In the genomic region with DNA sequence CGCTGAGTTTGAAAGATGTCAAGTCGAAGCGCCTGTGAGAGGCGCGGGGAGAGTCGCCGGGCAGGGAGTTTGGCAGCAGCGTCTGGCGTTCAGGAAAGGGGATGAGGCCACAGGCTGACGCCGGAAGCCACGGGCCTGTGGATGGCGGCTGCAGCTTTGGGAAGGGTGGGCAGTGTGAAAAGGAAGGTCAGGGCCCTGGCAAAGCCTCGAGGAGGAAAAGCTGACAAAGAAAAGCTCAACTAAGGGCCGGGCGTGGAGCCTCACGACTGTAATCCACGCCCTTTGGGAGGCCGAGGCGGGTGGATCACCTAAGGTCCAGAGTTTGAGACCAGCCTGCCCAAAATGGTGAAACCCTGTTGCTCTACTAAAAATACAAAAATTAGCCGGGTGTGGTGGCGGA, we compare ENCODE assay signal across 19 cellular contexts.
"Had no signal": no experiment of that assay in that cellular context is flagged by ENCODE, and none has a peak within 500 bp of the region (broad histone marks: within the 10 kb centered on the region; RNA-seq: fewer than 3 reads in every experiment).

No MANE protein-coding gene starts in this region.

- H3K4me1 Mint-ChIP-seq: nephron progenitor cell had no signal

- H3K4me3 Mint-ChIP-seq: dendritic cell treated with granulocyte-macrophage colony-stimulating factor and Interleukin-4, amounts not matched to agents 40 ng/mL and 50 ng/mL, for 4 days; naive thymus-derived CD8-positive, alpha-beta T cell; nephron progenitor cell; stimulated activated naive B cell treated with anti-CD40 and anti-IgM and Interleukin-4, amounts not matched to agents 10 μg/mL and 1 μg/mL and 100 μg/mL, for 72 hours; stimulated activated naive CD8-positive, alpha-beta T cell treated with anti-CD3 and anti-CD28 coated beads, Interleukin-15, Interleukin-2, amounts not matched to agents 100 ng/mL and 50 ng/mL, for 24 hours had no signal

- H3K27me3 Mint-ChIP-seq: stimulated activated naive CD8-positive, alpha-beta T cell treated with anti-CD3 and anti-CD28 coated beads, Interleukin-15, Interleukin-2, amounts not matched to agents 100 ng/mL and 50 ng/mL, for 24 hours had no signal

- H3K36me3 ChIP-seq: colonic mucosa, ovary, sigmoid colon, thoracic aorta, tibial nerve, upper lobe of left lung had no signal

- H3K9me3 ChIP-seq: colonic mucosa, ovary, psoas muscle, sigmoid colon, thoracic aorta, tibial nerve, upper lobe of left lung had no signal

- H3K27me3 ChIP-seq: colonic mucosa, ovary, sigmoid colon, tibial nerve, upper lobe of left lung had no signal

- H3K9me3 Mint-ChIP-seq: dendritic cell treated with granulocyte-macrophage colony-stimulating factor and Interleukin-4, amounts not matched to agents 40 ng/mL and 50 ng/mL, for 4 days; naive thymus-derived CD8-positive, alpha-beta T cell; nephron progenitor cell; stimulated activated naive CD8-positive, alpha-beta T cell treated with anti-CD3 and anti-CD28 coated beads, Interleukin-15, Interleukin-2, amounts not matched to agents 100 ng/mL and 50 ng/mL, for 24 hours had no signal

- H3K27ac Mint-ChIP-seq: dendritic cell treated with granulocyte-macrophage colony-stimulating factor and Interleukin-4, amounts not matched to agents 40 ng/mL and 50 ng/mL, for 4 days; nephron progenitor cell; stimulated activated naive B cell treated with anti-CD40 and anti-IgM and Interleukin-4, amounts not matched to agents 10 μg/mL and 1 μg/mL and 100 μg/mL, for 72 hours; stimulated activated naive CD8-positive, alpha-beta T cell treated with anti-CD3 and anti-CD28 coated beads, Interleukin-15, Interleukin-2, amounts not matched to agents 100 ng/mL and 50 ng/mL, for 24 hours had no signal

- H3K36me3 Mint-ChIP-seq: naive thymus-derived CD8-positive, alpha-beta T cell; stimulated activated naive B cell treated with anti-CD40 and anti-IgM and Interleukin-4, amounts not matched to agents 10 μg/mL and 1 μg/mL and 100 μg/mL, for 72 hours had no signal

- H3K4me3 ChIP-seq: colonic mucosa, lung, ovary, psoas muscle, sigmoid colon, thoracic aorta, tibial nerve, upper lobe of left lung had no signal

- DNase-seq: colonic mucosa; effector memory CD4-positive, alpha-beta T cell; left ventricle myocardium superior; mesendoderm; naive thymus-derived CD8-positive, alpha-beta T cell; nephron progenitor cell; occipital lobe; ovary; psoas muscle; right cardiac atrium; sigmoid colon; stimulated activated CD4-positive, alpha-beta T cell treated with anti-CD3 and anti-CD28 coated beads, Interleukin-4, amount 100 ng/mL, for 4 hours; stimulated activated naive B cell treated with anti-CD40 and anti-IgM and Interleukin-4, amounts not matched to agents 10 μg/mL and 1 μg/mL and 100 μg/mL, for 72 hours had no signal

- ATAC-seq: left ventricle myocardium superior; naive thymus-derived CD8-positive, alpha-beta T cell; psoas muscle; right cardiac atrium; stimulated activated naive B cell treated with anti-CD40 and anti-IgM and Interleukin-4, amounts not matched to agents 10 μg/mL and 1 μg/mL and 100 μg/mL, for 72 hours had no signal

- H3K4me1 ChIP-seq: colonic mucosa, psoas muscle, sigmoid colon, tibial nerve, upper lobe of left lung had no signal

- H3K27ac ChIP-seq: colonic mucosa, ovary, psoas muscle, sigmoid colon, thoracic aorta, tibial nerve, upper lobe of left lung had no signal
